In genomic region chr3:39383913-39384664, GRCh38 we compare ENCODE assay signal across 8 cellular contexts. TPM values are rescaled to one million over a fixed set of nuclear protein-coding genes. Genes with fewer than 3 reads are reported as not detected.
DNase-seq lines count a peak whose midpoint lies in the region.

No MANE protein-coding gene starts in this region.

- H3K4me1 Mint-ChIP-seq in activated naive CD4-positive, alpha-beta T cell treated with anti-CD3 and anti-CD28 coated beads for 36 hours (ENCODE audit: low read depth), result peaks cover 45% of the 10 kb centered on the region

- DNase-seq in G401 (ENCODE audit: low spot score), result peak; percentile 95
- DNase-seq in HAP-1 (ENCODE audit: low spot score in 2 of 2), result peak; percentile 96 to 99
- DNase-seq in NCI-H226, result peak; percentile 91
- DNase-seq in activated naive CD4-positive, alpha-beta T cell treated with anti-CD3 and anti-CD28 coated beads for 36 hours, result peak; percentile 96
- peak; percentile 85 to 98 (median 96) for DNase-seq in head of caudate nucleus
- DNase-seq in posterior cingulate gyrus, result peak; percentile 93 to 99 (median 96)
- DNase-seq in ureter (ENCODE audit: low spot score), result peak; percentile 98
- no peak for DNase-seq in NCI-H748 treated with DMSO at 0.1 percent for 48 hours (lab: John Stamatoyannopoulos, UW)

- H3K27ac Mint-ChIP-seq in activated naive CD4-positive, alpha-beta T cell treated with anti-CD3 and anti-CD28 coated beads for 36 hours, result peak overlapping the region; percentile 97

- no peaks in the 10 kb centered on the region for H3K9me3 ChIP-seq in HAP-1

- no peaks in the 10 kb centered on the region for H3K27me3 Mint-ChIP-seq in activated naive CD4-positive, alpha-beta T cell treated with anti-CD3 and anti-CD28 coated beads for 36 hours (ENCODE audit: low read depth)

- peak overlapping the region; percentile 93 for H3K4me3 ChIP-seq in HAP-1

- peaks cover 15% of the 10 kb centered on the region for H3K4me1 ChIP-seq in HAP-1

- no peaks in the 10 kb centered on the region for H3K9me3 Mint-ChIP-seq in activated naive CD4-positive, alpha-beta T cell treated with anti-CD3 and anti-CD28 coated beads for 36 hours

- peak overlapping the region; percentile 89 for H3K4me3 Mint-ChIP-seq in activated naive CD4-positive, alpha-beta T cell treated with anti-CD3 and anti-CD28 coated beads for 36 hours

- CTCF ChIA-PET in activated naive CD4-positive, alpha-beta T cell treated with anti-CD3 and anti-CD28 coated beads for 36 hours (lab: Charles Lee), result no interaction called here

- intact Hi-C loops in activated naive CD4-positive, alpha-beta T cell treated with anti-CD3 and anti-CD28 coated beads for 36 hours (cut with micrococcal nuclease), result loop anchor here (1.0 to 5.0 kb wide), 8 partner anchors 22 to 925 kb away; partner anchors contain the start of genes EIF1B, GORASP1, RPSA and SCN11A
- intact Hi-C loops in head of caudate nucleus (cut with DNase I) (no loop called here), posterior cingulate gyrus (cut with DNase I) (loop anchor here (1.0 to 2.0 kb wide), 2 partner anchors 22 to 277 kb away; partner anchors contain the start of genes GORASP1, RPSA and TTC21A)

- H3K27me3 ChIP-seq in HAP-1 (ENCODE audit: low read depth), result no peaks in the 10 kb centered on the region

- H3K36me3 ChIP-seq in HAP-1 (replicated peaks), result peaks cover 6% of the 10 kb centered on the region; the same call in 1 of the 2 replicates

- in situ Hi-C loops in G401 (cut with HindIII; ENCODE audit: low sequenced_read_pairs) (no loop called here), HAP-1 (cut with MboI; ENCODE audit: low sequenced_read_pairs) (loop anchor here (5.0 kb wide), 1 partner anchor 197 kb away; no protein-coding TSS in a partner anchor)

- H3K36me3 Mint-ChIP-seq in activated naive CD4-positive, alpha-beta T cell treated with anti-CD3 and anti-CD28 coated beads for 36 hours (ENCODE audit: low read depth), result no peaks in the 10 kb centered on the region

RNA-seq across cellular contexts. Expression of gene SLC25A38, which starts 0.9 kb away (rescaled TPM):
- total RNA-seq in G401 (2014; rRNA removed; shearing (Covaris generic)), result 38.0 and 41.6 TPM in 2 replicates
- 10 to 100 TPM; 20.9 to 21.0 TPM for total RNA-seq in activated naive CD4-positive, alpha-beta T cell treated with anti-CD3 and anti-CD28 coated beads for 36 hours
- total RNA-seq in ureter, result 36.0 TPM

RNA-seq across cellular contexts. Expression of gene RPSA, which starts 22.4 kb away (rescaled TPM):
- total RNA-seq in G401 (2014; rRNA removed; shearing (Covaris generic)), result 2,014 and 2,296 TPM in 2 replicates
- total RNA-seq in activated naive CD4-positive, alpha-beta T cell treated with anti-CD3 and anti-CD28 coated beads for 36 hours, result 1,000 to 10,000 TPM; 3,309 to 3,414 TPM
- total RNA-seq in ureter, result 1,330 TPM

RNA-seq across cellular contexts. Expression of gene CCR8, which starts 54.6 kb away (rescaled TPM):
- not detected in 2 replicates for total RNA-seq in G401 (2014; rRNA removed; shearing (Covaris generic))
- not detected for total RNA-seq in activated naive CD4-positive, alpha-beta T cell treated with anti-CD3 and anti-CD28 coated beads for 36 hours
- not detected for total RNA-seq in ureter
